1 cellular context compared by ENCODE assay signal in genomic region chr11:32080381-32080980, GRCh38.
TF ChIP-seq lines count a peak whose summit lies in the region.

No MANE protein-coding gene starts in this region.

TF ChIP-seq in HEK293, 187 proteins besides CTCF, POLR2A, EP300 and RAD21 (continued from another document):
- TF ChIP-seq, protein P1, sequence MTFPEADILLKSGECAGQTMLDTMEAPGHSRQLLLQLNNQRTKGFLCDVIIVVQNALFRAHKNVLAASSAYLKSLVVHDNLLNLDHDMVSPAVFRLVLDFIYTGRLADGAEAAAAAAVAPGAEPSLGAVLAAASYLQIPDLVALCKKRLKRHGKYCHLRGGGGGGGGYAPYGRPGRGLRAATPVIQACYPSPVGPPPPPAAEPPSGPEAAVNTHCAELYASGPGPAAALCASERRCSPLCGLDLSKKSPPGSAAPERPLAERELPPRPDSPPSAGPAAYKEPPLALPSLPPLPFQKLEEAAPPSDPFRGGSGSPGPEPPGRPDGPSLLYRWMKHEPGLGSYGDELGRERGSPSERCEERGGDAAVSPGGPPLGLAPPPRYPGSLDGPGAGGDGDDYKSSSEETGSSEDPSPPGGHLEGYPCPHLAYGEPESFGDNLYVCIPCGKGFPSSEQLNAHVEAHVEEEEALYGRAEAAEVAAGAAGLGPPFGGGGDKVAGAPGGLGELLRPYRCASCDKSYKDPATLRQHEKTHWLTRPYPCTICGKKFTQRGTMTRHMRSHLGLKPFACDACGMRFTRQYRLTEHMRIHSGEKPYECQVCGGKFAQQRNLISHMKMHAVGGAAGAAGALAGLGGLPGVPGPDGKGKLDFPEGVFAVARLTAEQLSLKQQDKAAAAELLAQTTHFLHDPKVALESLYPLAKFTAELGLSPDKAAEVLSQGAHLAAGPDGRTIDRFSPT (tag by site-specific recombination; IDR thresholded peaks at IDR 0.05) = no peak
- TF ChIP-seq ZNF571 (tag by site-specific recombination; IDR thresholded peaks at IDR 0.05) (no peak), ZNF792 (tag by site-specific recombination; IDR thresholded peaks at IDR 0.05) (no peak), OVOL3 (tag by site-specific recombination; IDR thresholded peaks at IDR 0.05) (no peak), ZNF514 (tag by site-specific recombination; IDR thresholded peaks at IDR 0.05) (no peak), HOXA7 (CRISPR knock-in tag; IDR thresholded peaks at IDR 0.05; ENCODE audit: borderline replicate concordance) (no peak), ZNF596 (tag by site-specific recombination; IDR thresholded peaks at IDR 0.05) (no peak)
